ENCODE assay signal across 37 cellular contexts in the genomic region with DNA sequence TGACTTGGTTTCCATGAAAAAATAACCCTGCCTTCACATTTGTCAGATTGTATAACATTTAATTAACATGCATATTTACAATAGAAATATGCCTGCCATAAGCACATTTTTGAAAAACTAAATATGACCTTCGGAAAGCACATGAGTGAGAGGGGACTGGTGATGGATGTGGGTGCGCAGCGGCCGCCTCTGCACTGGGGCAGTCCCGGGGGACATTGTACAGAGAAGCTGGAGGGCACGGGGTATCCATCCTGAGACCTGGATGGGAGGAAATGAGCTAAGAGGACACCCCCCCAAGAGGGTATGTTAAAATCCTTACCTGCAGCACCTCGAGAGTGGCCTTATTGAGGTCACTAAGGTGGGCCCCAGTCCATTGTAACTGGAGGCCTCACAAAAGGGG.
DNase-seq lines count a peak whose midpoint lies in the region; ATAC-seq, FAIRE-seq and TF ChIP-seq lines count a peak whose summit lies in the region.
"Had no signal": no experiment of that assay in that cellular context is flagged by ENCODE, and none has a peak within 500 bp of the region (broad histone marks: within the 10 kb centered on the region; RNA-seq: fewer than 3 reads in every experiment).

No MANE protein-coding gene starts in this region.

- no peak overlapping the region for H3K18ac ChIP-seq in trophoblast cell (ENCODE audit: low read length)

- BruUV-seq in PC-9 (replicated peaks; lab: Mats Ljungman, UMichigan): no TSS peak

- no peaks in the 10 kb centered on the region for H3K79me1 ChIP-seq in trophoblast cell (ENCODE audit: low read length)

- intact Hi-C loops in activated CD4-positive, alpha-beta T cell treated with anti-CD3 and anti-CD28 coated beads, Interleukin-2, amount 10 ng/mL, durations not matched to agents 24 days and 14 days (cut with micrococcal nuclease): no loop called here
- intact Hi-C loops in esophagus muscularis mucosa (cut with DNase I): loop anchor here (5.0 kb wide), 1 partner anchor 282 kb away; no protein-coding TSS in a partner anchor
- intact Hi-C loops in pancreas (cut with DNase I): loop anchor here in 1 of 3 donors (10.0 kb wide), 1 partner anchor 379 kb away; no protein-coding TSS in a partner anchor
- intact Hi-C loops in PC-9 (cut with micrococcal nuclease; ENCODE audit: unreplicated experiment): no loop called here

- no peak overlapping the region for H4K91ac ChIP-seq in trophoblast cell (ENCODE audit: low read depth, low read length)

- no peak for ATAC-seq in activated CD8-positive, alpha-beta memory T cell treated with anti-CD3 and anti-CD28 coated beads, Interleukin-2, amount 10 ng/mL, durations not matched to agents 7 days and 5 days
- no peak for ATAC-seq in pancreas
- ATAC-seq: A549; CD8-positive, alpha-beta T cell had no signal

- no peaks in the 10 kb centered on the region for H3K9me2 ChIP-seq in PC-9 (ENCODE audit: insufficient read depth)

- no peak overlapping the region for H4K8ac ChIP-seq in trophoblast cell (ENCODE audit: low read depth, low read length)

- H3K4me2 ChIP-seq in trophoblast cell (ENCODE audit: low read length) (no peak overlapping the region), PC-9 (no peak overlapping the region)
- H3K4me2 ChIP-seq: A549; BLaER1; BLaER1 treated with 17β-estradiol and CSF1 and Interleukin-3, amounts not matched to agents 10 nM and 100 nM had no signal

- H3F3A ChIP-seq in PC-9 (ENCODE audit: insufficient read depth, low read depth): no peaks in the 10 kb centered on the region

- H3K27me3 ChIP-seq in esophagus muscularis mucosa (peaks cover 0 to 26% (median 0%) of the 10 kb centered on the region in 4 donors), trophoblast cell (ENCODE audit: insufficient read depth, low read length) (no peaks in the 10 kb centered on the region), pancreas (no peaks in the 10 kb centered on the region), PC-9 (ENCODE audit: insufficient read depth, low read depth) (peaks cover 95% of the 10 kb centered on the region)
- H3K27me3 ChIP-seq: BLaER1 had no signal

- H3K9ac ChIP-seq in trophoblast cell (ENCODE audit: low read length): no peak overlapping the region
- H3K9ac ChIP-seq: BLaER1; BLaER1 treated with 17β-estradiol and CSF1 and Interleukin-3, amounts not matched to agents 10 nM and 100 nM had no signal

- no peak overlapping the region for H3K14ac ChIP-seq in trophoblast cell (ENCODE audit: low read length)

- no peak overlapping the region for H3K27ac ChIP-seq in esophagus muscularis mucosa (replicated peaks in 1 of 4)
- H3K27ac ChIP-seq in trophoblast cell (ENCODE audit: low read depth, low read length): no peak overlapping the region
- no peak overlapping the region for H3K27ac ChIP-seq in pancreas
- H3K27ac ChIP-seq in PC-9: no peak overlapping the region
- H3K27ac ChIP-seq: 22Rv1; A549; BLaER1; BLaER1 treated with 17β-estradiol and CSF1 and Interleukin-3, amounts not matched to agents 10 nM and 100 nM; C4-2B had no signal

- H3K9me3 ChIP-seq in esophagus muscularis mucosa (peaks cover 0 to 10% (median 0%) of the 10 kb centered on the region in 4 donors), trophoblast cell (ENCODE audit: insufficient read depth, low read depth, low read length) (no peaks in the 10 kb centered on the region), pancreas (no peaks in the 10 kb centered on the region), PC-9 (ENCODE audit: insufficient read depth, low read depth) (no peaks in the 10 kb centered on the region)
- H3K9me3 ChIP-seq: BE2C, Caco-2 had no signal

- peak; percentile 38 for DNase-seq in activated CD4-positive, alpha-beta T cell treated with anti-CD3 and anti-CD28 coated beads, Interleukin-2, amount 10 ng/mL, durations not matched to agents 24 days and 14 days
- no peak for DNase-seq in activated CD4-positive, alpha-beta T cell treated with anti-CD3 and anti-CD28 coated beads for 4 hours
- DNase-seq in activated CD8-positive, alpha-beta memory T cell treated with anti-CD3 and anti-CD28 coated beads, Interleukin-2, amount 10 ng/mL, durations not matched to agents 7 days and 5 days: peak; percentile 1
- no peak for DNase-seq in activated CD8-positive, alpha-beta memory T cell treated with anti-CD3 and anti-CD28 coated beads, Interleukin-2, amount 50 U/mL, for 4 hours
- peak; percentile 62 for DNase-seq in esophagus muscularis mucosa (ENCODE audit: extremely low spot score)
- DNase-seq in trophoblast cell: no peak
- DNase-seq in pancreas: no peak
- no peak for DNase-seq in PC-9
- DNase-seq: 8988T; ACHN; AML-193; BE2C; C1 segment of cervical spinal cord; Caco-2; Calu3; CD4-positive, alpha-beta memory T cell; CD4-positive, alpha-beta T cell; CD4-positive, CD25-positive, alpha-beta regulatory T cell; CD8-positive, alpha-beta memory T cell; CD8-positive, alpha-beta T cell; COR-L47; DMS 273 treated with DMSO at 0.1 percent for 48 hours; DMS153; DMS53; DMS79; DMS79 treated with DMSO at 0.1 percent for 48 hours; DND-41; EL had no signal

- TF ChIP-seq EP300 in esophagus muscularis mucosa (IDR thresholded peaks at IDR 0.05): no peak

- H3K4me1 Mint-ChIP-seq in activated CD4-positive, alpha-beta T cell treated with anti-CD3 and anti-CD28 coated beads, Interleukin-2, amount 10 ng/mL, durations not matched to agents 24 days and 14 days: no peaks in the 10 kb centered on the region
- no peaks in the 10 kb centered on the region for H3K4me1 Mint-ChIP-seq in activated CD8-positive, alpha-beta memory T cell treated with anti-CD3 and anti-CD28 coated beads, Interleukin-2, amount 10 ng/mL, durations not matched to agents 7 days and 5 days
- H3K4me1 Mint-ChIP-seq: B cell; CD14-positive monocyte; CD4-positive, alpha-beta memory T cell; CD8-positive, alpha-beta memory T cell had no signal

- 80% methylated on average over 7 of the region's 7 CpGs for WGBS in esophagus muscularis mucosa
- WGBS in trophoblast cell (ENCODE audit: extremely low coverage, insufficient coverage, insufficient read length): no CpG with 5 or more reads among the region's 7 CpGs
- WGBS in pancreas, 2 donors: 81 to 83% methylated on average over 7 of the region's 7 CpGs

- no peaks in the 10 kb centered on the region for H3K36me3 ChIP-seq in esophagus muscularis mucosa
- H3K36me3 ChIP-seq in trophoblast cell (ENCODE audit: control insufficient read depth in 1 of 2, insufficient read depth in 2 of 2, low read length in 2 of 2): no peaks in the 10 kb centered on the region
- H3K36me3 ChIP-seq in pancreas: no peaks in the 10 kb centered on the region
- no peaks in the 10 kb centered on the region for H3K36me3 ChIP-seq in PC-9 (ENCODE audit: low read depth)
- H3K36me3 ChIP-seq: BE2C; BLaER1; BLaER1 treated with 17β-estradiol and CSF1 and Interleukin-3, amounts not matched to agents 10 nM and 100 nM had no signal

- H4K12ac ChIP-seq in trophoblast cell (ENCODE audit: low read depth, low read length): no peak overlapping the region

- peak overlapping the region; percentile 17 for H3K23ac ChIP-seq in trophoblast cell (ENCODE audit: low read length)

- H3K4me3 Mint-ChIP-seq in activated CD4-positive, alpha-beta T cell treated with anti-CD3 and anti-CD28 coated beads, Interleukin-2, amount 10 ng/mL, durations not matched to agents 24 days and 14 days: no peak overlapping the region
- no peak overlapping the region for H3K4me3 Mint-ChIP-seq in activated CD8-positive, alpha-beta memory T cell treated with anti-CD3 and anti-CD28 coated beads, Interleukin-2, amount 10 ng/mL, durations not matched to agents 7 days and 5 days
- H3K4me3 Mint-ChIP-seq: B cell; CD14-positive monocyte; CD4-positive, alpha-beta memory T cell; CD4-positive, alpha-beta T cell; CD4-positive, CD25-positive, alpha-beta regulatory T cell; CD8-positive, alpha-beta memory T cell; CD8-positive, alpha-beta T cell had no signal

- H3K4me1 ChIP-seq in esophagus muscularis mucosa (peaks cover 0 to 2% (median 1%) of the 10 kb centered on the region in 4 donors), trophoblast cell (ENCODE audit: control insufficient read depth in 1 of 2, insufficient read depth in 2 of 2, low read length in 2 of 2) (no peaks in the 10 kb centered on the region), pancreas (no peaks in the 10 kb centered on the region), PC-9 (replicated peaks; ENCODE audit: insufficient read depth) (no peaks in the 10 kb centered on the region)
- H3K4me1 ChIP-seq: A549, BE2C, Caco-2 had no signal

- no peak for TF ChIP-seq CTCF in esophagus muscularis mucosa (IDR thresholded peaks at IDR 0.05)
- TF ChIP-seq CTCF in pancreas (IDR thresholded peaks at IDR 0.05): no peak
- TF ChIP-seq CTCF in PC-9 (conservative IDR thresholded peaks at IDR 0.05): no peak

- H3K9me3 Mint-ChIP-seq in activated CD4-positive, alpha-beta T cell treated with anti-CD3 and anti-CD28 coated beads, Interleukin-2, amount 10 ng/mL, durations not matched to agents 24 days and 14 days: no peaks in the 10 kb centered on the region
- no peaks in the 10 kb centered on the region for H3K9me3 Mint-ChIP-seq in activated CD8-positive, alpha-beta memory T cell treated with anti-CD3 and anti-CD28 coated beads, Interleukin-2, amount 10 ng/mL, durations not matched to agents 7 days and 5 days (ENCODE audit: low read depth)

- no peaks in the 10 kb centered on the region; the same call in 1 of the 2 replicates for H4K20me1 ChIP-seq in PC-9 (ENCODE audit: insufficient read depth)
- H4K20me1 ChIP-seq: BLaER1 had no signal

- no peaks in the 10 kb centered on the region for H3K36me3 Mint-ChIP-seq in activated CD4-positive, alpha-beta T cell treated with anti-CD3 and anti-CD28 coated beads, Interleukin-2, amount 10 ng/mL, durations not matched to agents 24 days and 14 days (ENCODE audit: low read depth)
- no peaks in the 10 kb centered on the region for H3K36me3 Mint-ChIP-seq in activated CD8-positive, alpha-beta memory T cell treated with anti-CD3 and anti-CD28 coated beads, Interleukin-2, amount 10 ng/mL, durations not matched to agents 7 days and 5 days
- H3K36me3 Mint-ChIP-seq: CD14-positive monocyte; CD4-positive, alpha-beta memory T cell; CD4-positive, CD25-positive, alpha-beta regulatory T cell; CD8-positive, alpha-beta memory T cell; CD8-positive, alpha-beta T cell had no signal

- no peak overlapping the region for H2BK12ac ChIP-seq in trophoblast cell (ENCODE audit: low read length)

- no peak for FAIRE-seq in pancreas (lab: Jason Lieb, UNC)
- FAIRE-seq: A204.1, A549, D721Med had no signal

- CTCF ChIA-PET in activated CD8-positive, alpha-beta memory T cell treated with anti-CD3 and anti-CD28 coated beads, Interleukin-2, amount 10 ng/mL, durations not matched to agents 7 days and 5 days (lab: Charles Lee): no interaction called here
- CTCF ChIA-PET in PC-9 (lab: Charles Lee): no interaction called here

- no peak overlapping the region for H2BK5ac ChIP-seq in trophoblast cell (ENCODE audit: low read depth, low read length, poor library complexity)

- H3K79me2 ChIP-seq in trophoblast cell (ENCODE audit: control insufficient read depth, insufficient read depth, low read length, poor library complexity) (no peaks in the 10 kb centered on the region), PC-9 (ENCODE audit: low read depth) (no peaks in the 10 kb centered on the region)

- no peak overlapping the region for H2AK5ac ChIP-seq in trophoblast cell (ENCODE audit: low read length)

- no peak overlapping the region for H2BK120ac ChIP-seq in trophoblast cell (ENCODE audit: insufficient read depth, low read length, poor library complexity)

- POLR2A ChIA-PET in PC-9 (lab: Charles Lee; ENCODE audit: unreplicated experiment): no interaction called here

- no peak for TF ChIP-seq POLR2A in esophagus muscularis mucosa (IDR thresholded peaks at IDR 0.05; ENCODE audit: low read depth)

- H3K27ac Mint-ChIP-seq in activated CD4-positive, alpha-beta T cell treated with anti-CD3 and anti-CD28 coated beads, Interleukin-2, amount 10 ng/mL, durations not matched to agents 24 days and 14 days: no peak overlapping the region
- no peak overlapping the region for H3K27ac Mint-ChIP-seq in activated CD8-positive, alpha-beta memory T cell treated with anti-CD3 and anti-CD28 coated beads, Interleukin-2, amount 10 ng/mL, durations not matched to agents 7 days and 5 days
- H3K27ac Mint-ChIP-seq: B cell; CD4-positive, alpha-beta memory T cell; CD4-positive, alpha-beta T cell; CD4-positive, CD25-positive, alpha-beta regulatory T cell; CD8-positive, alpha-beta memory T cell; CD8-positive, alpha-beta T cell had no signal

- no peak overlapping the region for H3K4me3 ChIP-seq in esophagus muscularis mucosa
- no peak overlapping the region for H3K4me3 ChIP-seq in trophoblast cell (ENCODE audit: low read depth, low read length)
- H3K4me3 ChIP-seq in pancreas: no peak overlapping the region
- H3K4me3 ChIP-seq in PC-9: no peak overlapping the region
- H3K4me3 ChIP-seq: A549; BLaER1; BLaER1 treated with 17β-estradiol and CSF1 and Interleukin-3, amounts not matched to agents 10 nM and 100 nM had no signal

- no peak overlapping the region for H2AFZ ChIP-seq in trophoblast cell (ENCODE audit: insufficient read depth, low read length, poor library complexity)
- no peak overlapping the region for H2AFZ ChIP-seq in PC-9

- no peaks in the 10 kb centered on the region for H3K27me3 Mint-ChIP-seq in activated CD4-positive, alpha-beta T cell treated with anti-CD3 and anti-CD28 coated beads, Interleukin-2, amount 10 ng/mL, durations not matched to agents 24 days and 14 days
- peaks cover 3% of the 10 kb centered on the region for H3K27me3 Mint-ChIP-seq in activated CD8-positive, alpha-beta memory T cell treated with anti-CD3 and anti-CD28 coated beads, Interleukin-2, amount 10 ng/mL, durations not matched to agents 7 days and 5 days

- H3K4ac ChIP-seq in trophoblast cell (ENCODE audit: low read depth, low read length): no peak overlapping the region

Comparison
In these comparisons a context has a peak if more than half of its experiments do, and no peak if none do; other contexts are left out.
1. DNase-seq: peak in activated CD4-positive, alpha-beta T cell treated with anti-CD3 and anti-CD28 coated beads, Interleukin-2, amount 10 ng/mL, durations not matched to agents 24 days and 14 days (single experiment), activated CD8-positive, alpha-beta memory T cell treated with anti-CD3 and anti-CD28 coated beads, Interleukin-2, amount 10 ng/mL, durations not matched to agents 7 days and 5 days (single experiment) and esophagus muscularis mucosa (single experiment); none in activated CD4-positive, alpha-beta T cell treated with anti-CD3 and anti-CD28 coated beads for 4 hours (0 of 2), activated CD8-positive, alpha-beta memory T cell treated with anti-CD3 and anti-CD28 coated beads, Interleukin-2, amount 50 U/mL, for 4 hours (single experiment), trophoblast cell (0 of 2), pancreas (0 of 6) and PC-9 (0 of 2).